In genomic region chr12:15788266-15789214, GRCh38 we compare ENCODE assay signal across 8 cellular contexts. TPM values are rescaled to one million over a fixed set of nuclear protein-coding genes. Genes with fewer than 3 reads are reported as not detected.
DNase-seq lines count a peak whose midpoint lies in the region; ATAC-seq and TF ChIP-seq lines count a peak whose summit lies in the region.

No MANE protein-coding gene starts in this region.

- intact Hi-C loops in natural killer cell (cut with micrococcal nuclease): loop anchor here (2.0 to 5.0 kb wide), 2 partner anchors 94 to 1531 kb away; partner anchors contain the start of gene STRAP

- ATAC-seq in GM18502 (IDR thresholded peaks at IDR 0.05; ENCODE audit: poor library complexity, unreplicated experiment): peak; percentile 54
- ATAC-seq in HG02884 (IDR thresholded peaks at IDR 0.05; ENCODE audit: unreplicated experiment): peak; percentile 30
- ATAC-seq in natural killer cell: peak; percentile 13 to 29 (median 28)

- no peaks in the 10 kb centered on the region for H3K36me3 Mint-ChIP-seq in activated T-cell treated with anti-CD3 and anti-CD28 coated beads, Interleukin-2, amount 50 U/mL, for 24 hours (ENCODE audit: low read depth)
- H3K36me3 Mint-ChIP-seq in natural killer cell: no peaks in the 10 kb centered on the region

- no peaks in the 10 kb centered on the region for H3K9me3 Mint-ChIP-seq in activated T-cell treated with anti-CD3 and anti-CD28 coated beads, Interleukin-2, amount 50 U/mL, for 24 hours
- H3K9me3 Mint-ChIP-seq in natural killer cell: no peaks in the 10 kb centered on the region

- no peak overlapping the region for H3K27ac Mint-ChIP-seq in activated T-cell treated with anti-CD3 and anti-CD28 coated beads, Interleukin-2, amount 50 U/mL, for 24 hours
- H3K27ac Mint-ChIP-seq in natural killer cell: peak overlapping the region; percentile 24 to 83

- peak overlapping the region; percentile 87 for H3K4me3 ChIP-seq in fibroblast of the aortic adventitia (ENCODE audit: low read depth, low read length)

- TF ChIP-seq CTCF in fibroblast of the aortic adventitia (IDR thresholded peaks at IDR 0.05; ENCODE audit: insufficient read depth, low read length): peak; percentile 13
- TF ChIP-seq CTCF in natural killer cell (IDR thresholded peaks at IDR 0.05): no peak

- H3K4me1 Mint-ChIP-seq in activated T-cell treated with anti-CD3 and anti-CD28 coated beads, Interleukin-2, amount 50 U/mL, for 24 hours (ENCODE audit: low read depth): peaks cover 21% of the 10 kb centered on the region
- H3K4me1 Mint-ChIP-seq in natural killer cell: peaks cover 19% of the 10 kb centered on the region in 2 donors

- peaks cover 69% of the 10 kb centered on the region for H3K27me3 Mint-ChIP-seq in activated T-cell treated with anti-CD3 and anti-CD28 coated beads, Interleukin-2, amount 50 U/mL, for 24 hours
- peaks cover 44 to 58% of the 10 kb centered on the region in 2 donors for H3K27me3 Mint-ChIP-seq in natural killer cell (ENCODE audit: low read depth in 2 of 2)

- DNase-seq in A172 (ENCODE audit: low spot score) (peak; percentile 21), NCI-H1930 (lab: John Stamatoyannopoulos, UW) (peak; percentile 39 to 47), fibroblast of the aortic adventitia (ENCODE audit: low read depth) (peak; percentile 60), natural killer cell (no peak), NCI-H2196 treated with DMSO at 0.1 percent for 48 hours (lab: John Stamatoyannopoulos, UW; ENCODE audit: unreplicated experiment) (no peak)
- no peak for DNase-seq in activated T-cell treated with anti-CD3 and anti-CD28 coated beads, Interleukin-2, amount 50 U/mL, for 24 hours

- H3K4me3 Mint-ChIP-seq in activated T-cell treated with anti-CD3 and anti-CD28 coated beads, Interleukin-2, amount 50 U/mL, for 24 hours: peak overlapping the region; percentile 77
- peak overlapping the region; percentile 99 for H3K4me3 Mint-ChIP-seq in natural killer cell

RNA-seq across cellular contexts. Expression of gene EPS8, which starts 0.6 kb away (rescaled TPM):
- total RNA-seq in A172 (2014; rRNA removed; shearing (Covaris generic)): 33.4 and 38.9 TPM in 2 replicates
- 76.6 and 192 TPM in 2 replicates for total RNA-seq in fibroblast of the aortic adventitia (ENCODE audit: low replicate concordance)
- total RNA-seq in natural killer cell: 1 to 10 TPM; 1.5 to 2.6 (median 1.5) TPM

Comparison
In these comparisons a context has a peak if more than half of its experiments do, and no peak if none do; other contexts are left out.
1. DNase-seq: peak in A172 (single experiment), NCI-H1930 (2 of 2) and fibroblast of the aortic adventitia (single experiment); none in activated T-cell treated with anti-CD3 and anti-CD28 coated beads, Interleukin-2, amount 50 U/mL, for 24 hours (single experiment), natural killer cell (single experiment) and NCI-H2196 treated with DMSO at 0.1 percent for 48 hours (single experiment).
2. Peak in every context shown above with its lines, with median percentiles within 50 percentile points of each other: ATAC-seq.